Comparison of ENCODE assay signal across 8 cellular contexts in genomic region chr1:46747683-46748288, GRCh38. TPM values are rescaled to one million over a fixed set of nuclear protein-coding genes. Genes with fewer than 3 reads are reported as not detected.
DNase-seq lines count a peak whose midpoint lies in the region; ATAC-seq, FAIRE-seq and TF ChIP-seq lines count a peak whose summit lies in the region.

No MANE protein-coding gene starts in this region.

- H3F3A ChIP-seq in GM23338 (replicated peaks; ENCODE audit: low read depth): no peaks in the 10 kb centered on the region

- H3K4me3 Mint-ChIP-seq in GM23338: no peak overlapping the region

- H3K27me3 Mint-ChIP-seq in GM23338 (ENCODE audit: insufficient read depth, low read depth, poor library complexity): peaks cover 5% of the 10 kb centered on the region

- no peak overlapping the region for H2AFZ ChIP-seq in GM23338

- TF ChIP-seq CTCF in AG04449 (IDR thresholded peaks at IDR 0.05; ENCODE audit: insufficient read depth, low read length, missing control alignments): peak; percentile 74
- TF ChIP-seq CTCF in GM23338 (conservative IDR thresholded peaks at IDR 0.05; ENCODE audit: low read depth in 2 of 2): peak; percentile 76 to 97
- peak; percentile 32 to 70 (median 50) for TF ChIP-seq CTCF in uterus (IDR thresholded peaks at IDR 0.05)

- H3K27ac ChIP-seq in GM23338 (ENCODE audit: low read depth) (no peak overlapping the region), uterus (no peak overlapping the region)

- no peak overlapping the region for H3K4me3 ChIP-seq in AG04449 (ENCODE audit: low read depth, low read length)
- H3K4me3 ChIP-seq in GM23338: no peak overlapping the region
- no peak overlapping the region for H3K4me3 ChIP-seq in uterus

- POLR2A ChIA-PET in AG04449 (lab: Yijun Ruan, JAX): no interaction called here

- H4K20me1 ChIP-seq in GM23338 (replicated peaks; ENCODE audit: insufficient read depth): no peaks in the 10 kb centered on the region

- H3K27ac Mint-ChIP-seq in GM23338: no peak overlapping the region

- peak; percentile 100 for ATAC-seq in GM23338

- H3K9me2 ChIP-seq in GM23338 (ENCODE audit: insufficient read depth): no peaks in the 10 kb centered on the region

- in situ Hi-C loops in T47D (cut with HindIII; ENCODE audit: low pct_unique_long_range_greater_than_20kb, low sequenced_read_pairs): no loop called here

- H3K36me3 Mint-ChIP-seq in GM23338 (ENCODE audit: low read depth): no peaks in the 10 kb centered on the region

- no peak for DNase-seq in AG04449 (ENCODE audit: low read depth, low spot score)
- DNase-seq in GM23338 (ENCODE audit: low spot score): peak; percentile 92
- peak; percentile 8 for DNase-seq in NCI-H446 treated with DMSO at 0.1 percent for 48 hours (lab: John Stamatoyannopoulos, UW)
- DNase-seq in T47D (ENCODE audit: low read depth in 1 of 2, low spot score in 1 of 2): peak; percentile 44 to 87
- DNase-seq in kidney tubule cell (ENCODE audit: low spot score): peak; percentile 64
- DNase-seq in uterus: peak in 1 of 2 donors; percentile 29
- DNase-seq in GM19239 (ENCODE audit: insufficient read length, low spot score): no peak
- DNase-seq in activated effector memory CD4-positive, alpha-beta T cell treated with anti-CD3 and anti-CD28 coated beads, Interleukin-2, amount 50 U/mL, for 16 hours: no peak

- H3K36me3 ChIP-seq in GM23338 (ENCODE audit: insufficient read depth): no peaks in the 10 kb centered on the region
- no peaks in the 10 kb centered on the region for H3K36me3 ChIP-seq in uterus

- CTCF ChIA-PET in AG04449 (lab: Yijun Ruan, JAX): interaction anchor here (0.9 to 1.7 kb wide), 8 partner anchors 10 to 243 kb away, joined by 3 to 8 read pairs (median 4); no protein-coding TSS in a partner anchor

- no peak overlapping the region for H3K4me2 ChIP-seq in GM23338

- H3K79me2 ChIP-seq in GM23338 (replicated peaks; ENCODE audit: insufficient read depth): no peaks in the 10 kb centered on the region

- no peaks in the 10 kb centered on the region for H3K4me1 ChIP-seq in GM23338 (ENCODE audit: insufficient read depth)
- no peaks in the 10 kb centered on the region for H3K4me1 ChIP-seq in uterus

- H3K27me3 ChIP-seq in GM23338 (ENCODE audit: insufficient read depth) (no peaks in the 10 kb centered on the region), uterus (no peaks in the 10 kb centered on the region)

- FAIRE-seq in GM19239 (lab: Jason Lieb, UNC): no peak

- intact Hi-C loops in uterus (cut with DNase I; ENCODE audit: low total_unique reads): no loop called here

- no peak for TF ChIP-seq POLR2A in uterus (IDR thresholded peaks at IDR 0.05)

- H3K4me1 Mint-ChIP-seq in GM23338: no peaks in the 10 kb centered on the region; the same call in 2 of the 3 replicates

- H3K9me3 Mint-ChIP-seq in GM23338: peaks cover 3% of the 10 kb centered on the region; the same call in 1 of the 3 replicates

- no peaks in the 10 kb centered on the region for H3K9me3 ChIP-seq in uterus

TF ChIP-seq in GM23338, 12 proteins besides CTCF, POLR2A, EP300 and RAD21:
- TF ChIP-seq STAT1 (IDR thresholded peaks at IDR 0.05; ENCODE audit: unreplicated experiment): no peak
- no peak for TF ChIP-seq NANOG (IDR thresholded peaks at IDR 0.05; ENCODE audit: borderline replicate concordance)
- no peak for TF ChIP-seq EZH2phosphoT487 (IDR thresholded peaks at IDR 0.05; ENCODE audit: unreplicated experiment)
- TF ChIP-seq POLR2AphosphoS5 (IDR thresholded peaks at IDR 0.05; ENCODE audit: low read depth): no peak
- TF ChIP-seq, protein P1, sequence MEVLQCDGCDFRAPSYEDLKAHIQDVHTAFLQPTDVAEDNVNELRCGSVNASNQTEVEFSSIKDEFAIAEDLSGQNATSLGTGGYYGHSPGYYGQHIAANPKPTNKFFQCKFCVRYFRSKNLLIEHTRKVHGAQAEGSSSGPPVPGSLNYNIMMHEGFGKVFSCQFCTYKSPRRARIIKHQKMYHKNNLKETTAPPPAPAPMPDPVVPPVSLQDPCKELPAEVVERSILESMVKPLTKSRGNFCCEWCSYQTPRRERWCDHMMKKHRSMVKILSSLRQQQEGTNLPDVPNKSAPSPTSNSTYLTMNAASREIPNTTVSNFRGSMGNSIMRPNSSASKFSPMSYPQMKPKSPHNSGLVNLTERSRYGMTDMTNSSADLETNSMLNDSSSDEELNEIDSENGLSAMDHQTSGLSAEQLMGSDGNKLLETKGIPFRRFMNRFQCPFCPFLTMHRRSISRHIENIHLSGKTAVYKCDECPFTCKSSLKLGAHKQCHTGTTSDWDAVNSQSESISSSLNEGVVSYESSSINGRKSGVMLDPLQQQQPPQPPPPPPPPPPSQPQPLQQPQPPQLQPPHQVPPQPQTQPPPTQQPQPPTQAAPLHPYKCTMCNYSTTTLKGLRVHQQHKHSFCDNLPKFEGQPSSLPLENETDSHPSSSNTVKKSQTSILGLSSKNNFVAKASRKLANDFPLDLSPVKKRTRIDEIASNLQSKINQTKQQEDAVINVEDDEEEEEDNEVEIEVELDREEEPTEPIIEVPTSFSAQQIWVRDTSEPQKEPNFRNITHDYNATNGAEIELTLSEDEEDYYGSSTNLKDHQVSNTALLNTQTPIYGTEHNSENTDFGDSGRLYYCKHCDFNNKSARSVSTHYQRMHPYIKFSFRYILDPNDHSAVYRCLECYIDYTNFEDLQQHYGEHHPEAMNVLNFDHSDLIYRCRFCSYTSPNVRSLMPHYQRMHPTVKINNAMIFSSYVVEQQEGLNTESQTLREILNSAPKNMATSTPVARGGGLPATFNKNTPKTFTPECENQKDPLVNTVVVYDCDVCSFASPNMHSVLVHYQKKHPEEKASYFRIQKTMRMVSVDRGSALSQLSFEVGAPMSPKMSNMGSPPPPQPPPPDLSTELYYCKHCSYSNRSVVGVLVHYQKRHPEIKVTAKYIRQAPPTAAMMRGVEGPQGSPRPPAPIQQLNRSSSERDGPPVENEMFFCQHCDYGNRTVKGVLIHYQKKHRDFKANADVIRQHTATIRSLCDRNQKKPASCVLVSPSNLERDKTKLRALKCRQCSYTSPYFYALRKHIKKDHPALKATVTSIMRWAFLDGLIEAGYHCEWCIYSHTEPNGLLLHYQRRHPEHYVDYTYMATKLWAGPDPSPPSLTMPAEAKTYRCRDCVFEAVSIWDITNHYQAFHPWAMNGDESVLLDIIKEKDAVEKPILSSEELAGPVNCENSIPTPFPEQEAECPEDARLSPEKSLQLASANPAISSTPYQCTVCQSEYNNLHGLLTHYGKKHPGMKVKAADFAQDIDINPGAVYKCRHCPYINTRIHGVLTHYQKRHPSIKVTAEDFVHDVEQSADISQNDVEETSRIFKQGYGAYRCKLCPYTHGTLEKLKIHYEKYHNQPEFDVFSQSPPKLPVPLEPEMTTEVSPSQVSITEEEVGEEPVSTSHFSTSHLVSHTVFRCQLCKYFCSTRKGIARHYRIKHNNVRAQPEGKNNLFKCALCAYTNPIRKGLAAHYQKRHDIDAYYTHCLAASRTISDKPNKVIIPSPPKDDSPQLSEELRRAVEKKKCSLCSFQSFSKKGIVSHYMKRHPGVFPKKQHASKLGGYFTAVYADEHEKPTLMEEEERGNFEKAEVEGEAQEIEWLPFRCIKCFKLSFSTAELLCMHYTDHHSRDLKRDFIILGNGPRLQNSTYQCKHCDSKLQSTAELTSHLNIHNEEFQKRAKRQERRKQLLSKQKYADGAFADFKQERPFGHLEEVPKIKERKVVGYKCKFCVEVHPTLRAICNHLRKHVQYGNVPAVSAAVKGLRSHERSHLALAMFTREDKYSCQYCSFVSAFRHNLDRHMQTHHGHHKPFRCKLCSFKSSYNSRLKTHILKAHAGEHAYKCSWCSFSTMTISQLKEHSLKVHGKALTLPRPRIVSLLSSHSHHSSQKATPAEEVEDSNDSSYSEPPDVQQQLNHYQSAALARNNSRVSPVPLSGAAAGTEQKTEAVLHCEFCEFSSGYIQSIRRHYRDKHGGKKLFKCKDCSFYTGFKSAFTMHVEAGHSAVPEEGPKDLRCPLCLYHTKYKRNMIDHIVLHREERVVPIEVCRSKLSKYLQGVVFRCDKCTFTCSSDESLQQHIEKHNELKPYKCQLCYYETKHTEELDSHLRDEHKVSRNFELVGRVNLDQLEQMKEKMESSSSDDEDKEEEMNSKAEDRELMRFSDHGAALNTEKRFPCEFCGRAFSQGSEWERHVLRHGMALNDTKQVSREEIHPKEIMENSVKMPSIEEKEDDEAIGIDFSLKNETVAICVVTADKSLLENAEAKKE (CRISPR knock-in tag; IDR thresholded peaks at IDR 0.05): no peak
- no peak for TF ChIP-seq CREB1 (CRISPR knock-in tag; IDR thresholded peaks at IDR 0.05; ENCODE audit: low read depth)
- no peak for TF ChIP-seq ZNF114 (CRISPR knock-in tag; IDR thresholded peaks at IDR 0.05)
- no peak for TF ChIP-seq EZH2 (IDR thresholded peaks at IDR 0.05; ENCODE audit: low read depth, unreplicated experiment)

RNA-seq across cellular contexts. Expression of gene EFCAB14, which starts 28.9 kb away (rescaled TPM):
- total RNA-seq in GM23338 (2014; rRNA removed; shearing (Covaris generic)): 48.7 and 49.0 TPM in 2 replicates
- 20.8 and 23.3 TPM in 2 replicates for polyA plus RNA-seq in GM23338 (2016; fragmentation: Nextera tagmentation; extraction: Ambion mirVana)
- total RNA-seq in uterus: 100 to 1,000 TPM in 2 of 4 donors, 10 to 100 TPM in 2; 63.5 to 188 (median 96.0) TPM

RNA-seq across cellular contexts. Expression of gene CYP4B1, which starts 51.1 kb away (rescaled TPM):
- 0.16 TPM in 1 of 2 replicates, not detected in the other for total RNA-seq in GM23338 (2014; rRNA removed; shearing (Covaris generic))
- not detected in 2 replicates for polyA plus RNA-seq in GM23338 (2016; fragmentation: Nextera tagmentation; extraction: Ambion mirVana)
- total RNA-seq in uterus: 10 to 100 TPM in 2 of 4 donors, 1 to 10 TPM in 2; 4.9 to 37.6 (median 10.1) TPM

Comparison
In these comparisons a context has a peak if more than half of its experiments do, and no peak if none do; other contexts are left out.
1. DNase-seq: peak in GM23338 (single experiment), NCI-H446 treated with DMSO at 0.1 percent for 48 hours (single experiment), T47D (2 of 2) and kidney tubule cell (single experiment); none in AG04449 (single experiment), GM19239 (single experiment) and activated effector memory CD4-positive, alpha-beta T cell treated with anti-CD3 and anti-CD28 coated beads, Interleukin-2, amount 50 U/mL, for 16 hours (single experiment).
2. Peak in every context shown above with its lines, with median percentiles within 50 percentile points of each other: CTCF ChIP-seq.